8 cellular contexts compared by ENCODE assay signal in genomic region chr2:196607896-196608295, GRCh38. TPM values are rescaled to one million over a fixed set of nuclear protein-coding genes. Genes with fewer than 3 reads are reported as not detected.
DNase-seq lines count a peak whose midpoint lies in the region; ATAC-seq, FAIRE-seq and TF ChIP-seq lines count a peak whose summit lies in the region.
"Not testable (repeated sequence)": the region's sequence is repeated elsewhere in the genome, so short reads cannot be mapped to it uniquely, and the experiment has no call there.

No MANE protein-coding gene starts in this region.

- not testable (repeated sequence) for H3K9ac ChIP-seq in PC-3 (ENCODE audit: low read length); adipocyte (ENCODE audit: low read length); mesenchymal stem cell (ENCODE audit: low read length)

- H3K79me1 ChIP-seq in mesenchymal stem cell (replicated peaks; ENCODE audit: low read length, poor library complexity, severe bottlenecking) = not testable (repeated sequence)

- not testable (repeated sequence) for H3K4me2 ChIP-seq in PC-3 (ENCODE audit: low read length); mesenchymal stem cell (ENCODE audit: low read length, poor library complexity, severe bottlenecking)

- not testable (repeated sequence) for H2BK5ac ChIP-seq in mesenchymal stem cell (ENCODE audit: low read depth, low read length, poor library complexity, severe bottlenecking)

- H3K27ac ChIP-seq in PC-3 (ENCODE audit: low read length); mesenchymal stem cell (ENCODE audit: low read length, poor library complexity, severe bottlenecking): not testable (repeated sequence)

- not testable (repeated sequence) for H3K9me2 ChIP-seq in PC-3 (replicated peaks; ENCODE audit: low read length)

- not testable (repeated sequence) for H3K4me3 ChIP-seq in PC-3 (ENCODE audit: low read length); adipocyte (ENCODE audit: low read length); choroid plexus epithelial cell (ENCODE audit: low read depth, low read length); fibroblast of pulmonary artery (replicated peaks; ENCODE audit: low read depth, low read length); mesenchymal stem cell (ENCODE audit: insufficient read depth in 1 of 2, low read depth in 1 of 2, low read length in 2 of 2)

- not testable (repeated sequence) for H3K27me3 ChIP-seq in PC-3 (ENCODE audit: low read length); adipocyte (replicated peaks; ENCODE audit: control insufficient read depth, insufficient read depth, low read length); mesenchymal stem cell (ENCODE audit: control insufficient read depth in 1 of 2, insufficient read depth in 1 of 2, low read length in 2 of 2)

- H3K14ac ChIP-seq in mesenchymal stem cell (ENCODE audit: low read length in 2 of 2) = not testable (repeated sequence)

- intact Hi-C loops in PC-3 (cut with micrococcal nuclease) = not testable (repeated sequence)

- not testable (repeated sequence) for H3K4ac ChIP-seq in mesenchymal stem cell (ENCODE audit: low read depth in 1 of 2, low read length in 2 of 2)

- ATAC-seq in PC-3 = not testable (repeated sequence)

- not testable (repeated sequence) for H2BK120ac ChIP-seq in mesenchymal stem cell (ENCODE audit: low read depth, low read length)

- not testable (repeated sequence) for H2BK12ac ChIP-seq in mesenchymal stem cell (ENCODE audit: low read length in 2 of 2)

- not testable (repeated sequence) for H3K79me2 ChIP-seq in PC-3 (ENCODE audit: low read length)

- peak overlapping the region in 1 of 2 experiments; percentile 18 for H3K18ac ChIP-seq in mesenchymal stem cell (ENCODE audit: low read depth in 1 of 2, low read length in 2 of 2)

- H3K36me3 ChIP-seq in PC-3 (ENCODE audit: low read depth, low read length); adipocyte (ENCODE audit: control insufficient read depth, insufficient read depth, low read length, severe bottlenecking); mesenchymal stem cell (ENCODE audit: control insufficient read depth in 1 of 2, insufficient read depth in 2 of 2, low read depth in 1 of 2, low read length in 2 of 2): not testable (repeated sequence)

- CTCF ChIA-PET in PC-3 (lab: Charles Lee) = not testable (repeated sequence)

- H4K8ac ChIP-seq in mesenchymal stem cell (ENCODE audit: low read length) = not testable (repeated sequence)

- not testable (repeated sequence) for H3K9me3 ChIP-seq in PC-3 (ENCODE audit: low read length); adipocyte (ENCODE audit: control insufficient read depth, low read length); mesenchymal stem cell (ENCODE audit: control insufficient read depth, low read length)

- DNase-seq in A172 (ENCODE audit: low spot score) (peak; percentile 21), ELR (ENCODE audit: low read depth) (peak; percentile 77), PC-3 (peak; percentile 38), adipocyte (ENCODE audit: low read depth) (peak; percentile 50), choroid plexus epithelial cell (ENCODE audit: low read depth) (peak; percentile 50), fibroblast of pulmonary artery (ENCODE audit: low read depth) (peak; percentile 42), mesenchymal stem cell (peak; percentile 53)
- not testable (repeated sequence) for DNase-seq in HTR-8/SVneo (ENCODE audit: insufficient read length, low spot score)

- H4K20me1 ChIP-seq in PC-3 (ENCODE audit: low read length) = not testable (repeated sequence)

- not testable (repeated sequence) for BruUV-seq in PC-3 (replicated peaks; lab: Mats Ljungman, UMichigan)

- H3F3A ChIP-seq in PC-3 (ENCODE audit: low read length, unreplicated experiment) = not testable (repeated sequence)

- FAIRE-seq in HTR-8/SVneo (lab: Jason Lieb, UNC) = peak; percentile 38

- 75% methylated on average over 5 of the region's 5 CpGs for WGBS in mesenchymal stem cell

- H2AFZ ChIP-seq in PC-3 (ENCODE audit: low read length); mesenchymal stem cell (ENCODE audit: low read depth, low read length): not testable (repeated sequence)

- POLR2A ChIA-PET in PC-3 (lab: Charles Lee; ENCODE audit: unreplicated experiment) = not testable (repeated sequence)

- not testable (repeated sequence) for H3K23ac ChIP-seq in mesenchymal stem cell (ENCODE audit: low read length in 2 of 2)

- H2AK5ac ChIP-seq in mesenchymal stem cell (ENCODE audit: low read length, severe bottlenecking) = not testable (repeated sequence)

- H2BK15ac ChIP-seq in mesenchymal stem cell (ENCODE audit: low read depth, poor library complexity, severe bottlenecking) = not testable (repeated sequence)

- H3K4me1 ChIP-seq in PC-3 (ENCODE audit: insufficient read depth, low read length); adipocyte (ENCODE audit: control insufficient read depth, insufficient read depth, low read length); mesenchymal stem cell (ENCODE audit: control insufficient read depth, insufficient read depth, low read depth, low read length): not testable (repeated sequence)

- not testable (repeated sequence) for H4K91ac ChIP-seq in mesenchymal stem cell (ENCODE audit: low read length)

- not testable (repeated sequence) for TF ChIP-seq CTCF in PC-3 (conservative IDR thresholded peaks at IDR 0.05; ENCODE audit: low read depth, low read length); choroid plexus epithelial cell (conservative IDR thresholded peaks at IDR 0.05; ENCODE audit: low read depth, low read length); fibroblast of pulmonary artery (IDR thresholded peaks at IDR 0.05; ENCODE audit: low read length, missing control alignments)

RNA-seq across cellular contexts. Expression of gene HECW2, which starts 14.5 kb away (rescaled TPM):
- 0.34 and 1.5 TPM in 2 replicates for total RNA-seq in A172 (2014; rRNA removed; shearing (Covaris generic))
- 1.6 and 2.7 TPM in 2 replicates for total RNA-seq in PC-3 (2014; rRNA removed)
- polyA plus RNA-seq in mesenchymal stem cell (2013, experiment 1 of 2) = 1.0 TPM
- polyA plus RNA-seq in mesenchymal stem cell (2013, experiment 2 of 2) = 0.90 TPM

RNA-seq across cellular contexts. Expression of gene CCDC150, which starts 31.6 kb away (rescaled TPM):
- 4.4 and 6.9 TPM in 2 replicates for total RNA-seq in A172 (2014; rRNA removed; shearing (Covaris generic))
- 13.1 and 15.6 TPM in 2 replicates for total RNA-seq in PC-3 (2014; rRNA removed)
- 1.1 TPM for polyA plus RNA-seq in mesenchymal stem cell (2013, experiment 1 of 2)
- 0.92 TPM for polyA plus RNA-seq in mesenchymal stem cell (2013, experiment 2 of 2)
